ENCODE assay signal across 18 cellular contexts in genomic region chr3:6803652-6804051, GRCh38.
"Had no signal": no experiment of that assay in that cellular context is flagged by ENCODE, and none has a peak within 500 bp of the region (broad histone marks: within the 10 kb centered on the region; RNA-seq: fewer than 3 reads in every experiment).

No MANE protein-coding gene starts in this region.

- H3K27ac ChIP-seq: adrenal gland, SJSA1 had no signal

- FAIRE-seq: RCC 7860 had no signal

- H3K36me3 ChIP-seq: adrenal gland, SJSA1 had no signal

- H3K27me3 ChIP-seq: adrenal gland, SJSA1 had no signal

- H3K4me3 ChIP-seq: adrenal gland, SJSA1 had no signal

- DNase-seq: activated CD4-positive, alpha-beta T cell treated with anti-CD3 and anti-CD28 coated beads for 4 hours; activated CD4-positive, alpha-beta T cell treated with anti-CD3 and anti-CD28 coated beads, Interleukin-2, amount 50 U/mL, for 4 hours; activated CD8-positive, alpha-beta memory T cell treated with anti-CD3 and anti-CD28 coated beads, Interleukin-2, amount 50 U/mL, for 48 hours; activated CD8-positive, alpha-beta T cell treated with anti-CD3 and anti-CD28 coated beads, Interleukin-2, amount 10 ng/mL, durations not matched to agents 7 days and 5 days; activated naive CD4-positive, alpha-beta T cell treated with anti-CD3 and anti-CD28 coated beads, Interleukin-2, amount 50 U/mL, for 16 hours; activated naive CD8-positive, alpha-beta T cell treated with anti-CD3 and anti-CD28 coated beads, Interleukin-2, amount 10 ng/mL, durations not matched to agents 7 days and 5 days; activated T-cell treated with anti-CD3 and anti-CD28 coated beads, Interleukin-2, amount 50 U/mL, for 1 hour; adrenal gland; anterior cingulate cortex; cerebellar nuclear complex; KG1; NCI-H1092; NCI-H1930; PC-3; SHP77; SW 1271 had no signal

- H3K9me3 ChIP-seq: adrenal gland, SJSA1 had no signal
